ENCODE assay signal across 8 cellular contexts in the genomic region with DNA sequence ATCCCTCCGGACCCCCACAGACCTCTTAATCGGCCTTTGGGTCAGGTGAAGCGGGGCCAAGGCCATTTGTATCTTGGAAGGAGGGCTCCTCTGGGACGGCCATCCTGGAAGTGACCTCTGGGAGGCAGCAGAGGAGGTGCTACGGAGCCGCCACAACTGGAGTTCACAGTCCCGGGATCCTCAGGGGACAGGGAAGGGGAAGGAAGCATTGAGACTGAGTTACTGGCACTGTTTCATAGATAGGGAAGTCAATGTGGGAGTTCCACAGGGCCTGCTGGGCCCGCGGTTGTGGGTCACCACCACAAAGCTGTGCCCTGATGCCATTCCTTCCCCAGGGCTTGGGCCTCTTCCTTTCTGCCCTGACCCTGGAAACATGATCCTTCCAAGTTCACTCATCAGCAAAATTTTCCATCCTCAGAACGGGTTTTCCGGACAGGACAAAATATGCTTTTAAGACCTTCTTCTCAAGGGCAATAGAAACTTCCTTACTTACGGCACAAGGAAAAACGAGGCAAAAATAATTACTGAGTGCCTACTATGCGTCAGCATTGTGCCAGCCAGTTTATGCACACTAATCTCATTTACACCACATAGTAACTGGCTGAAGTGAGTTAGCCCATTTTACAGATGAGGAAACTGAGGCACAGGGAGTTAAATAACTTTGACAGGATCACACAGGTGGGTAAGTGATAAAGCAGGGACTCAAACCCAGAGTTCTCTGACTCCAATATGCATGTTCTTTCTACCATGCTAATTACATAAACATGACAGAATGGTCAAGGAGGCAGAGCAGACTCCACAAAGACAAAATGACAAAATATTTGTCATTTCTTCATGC.
DNase-seq lines count a peak whose midpoint lies in the region; TF ChIP-seq lines count a peak whose summit lies in the region.

No MANE protein-coding gene starts in this region.

- H3K4me3 ChIP-seq in thyroid gland (replicated peaks in 1 of 3) = no peak overlapping the region
- H3K4me3 ChIP-seq in effector memory CD4-positive, alpha-beta T cell (ENCODE audit: insufficient read depth, low read depth, low read length, poor library complexity, severe bottlenecking) = no peak overlapping the region

- TF ChIP-seq CTCF in thyroid gland (IDR thresholded peaks at IDR 0.05) = peak; percentile 35 to 91 (median 75)

- no peaks in the 10 kb centered on the region for H3K27me3 ChIP-seq in thyroid gland
- no peaks in the 10 kb centered on the region for H3K27me3 ChIP-seq in effector memory CD4-positive, alpha-beta T cell (replicated peaks; ENCODE audit: control insufficient read depth, insufficient read depth, low read length, poor library complexity, severe bottlenecking)

- WGBS in thyroid gland, 2 donors = 40 to 46% methylated on average over 14 of the region's 14 CpGs

- no peaks in the 10 kb centered on the region for H3K9me3 ChIP-seq in thyroid gland
- H3K9me3 ChIP-seq in effector memory CD4-positive, alpha-beta T cell (ENCODE audit: control insufficient read depth, low read length) = no peaks in the 10 kb centered on the region

- H3K4me1 ChIP-seq in thyroid gland = no peaks in the 10 kb centered on the region
- H3K4me1 ChIP-seq in effector memory CD4-positive, alpha-beta T cell (ENCODE audit: control insufficient read depth, insufficient read depth, low read length, poor library complexity, severe bottlenecking) = no peaks in the 10 kb centered on the region

- DNase-seq in HS-27A (ENCODE audit: low read depth) (peak; percentile 11), amniotic epithelial cell (ENCODE audit: low read depth) (peak; percentile 39), iPS DF 19.7 (ENCODE audit: low read depth, low spot score) (peak; percentile 45), thyroid gland (peak; percentile 75 to 76), NAMALWA (ENCODE audit: low spot score) (no peak), NCI-H1105 (lab: John Stamatoyannopoulos, UW) (no peak)
- no peak for DNase-seq in effector memory CD4-positive, alpha-beta T cell
- no peak for DNase-seq in activated CD4-positive, CD25-positive, alpha-beta regulatory T cell treated with anti-CD3 and anti-CD28 coated beads, Interleukin-2, amount 50 U/mL, for 72 hours

- TF ChIP-seq POLR2A in thyroid gland (IDR thresholded peaks at IDR 0.05) = no peak

- H3K27ac ChIP-seq in thyroid gland = no peak overlapping the region
- H3K27ac ChIP-seq in effector memory CD4-positive, alpha-beta T cell (ENCODE audit: insufficient read depth, low read length, poor library complexity, severe bottlenecking) = no peak overlapping the region

- intact Hi-C loops in thyroid gland (cut with DNase I) = loop anchor here (2.0 kb wide), 1 partner anchor 134 kb away; no protein-coding TSS in a partner anchor

- no peaks in the 10 kb centered on the region for H3K36me3 ChIP-seq in thyroid gland
- no peaks in the 10 kb centered on the region for H3K36me3 ChIP-seq in effector memory CD4-positive, alpha-beta T cell (ENCODE audit: control insufficient read depth, insufficient read depth, low read length)

Comparison
In these comparisons a context has a peak if more than half of its experiments do, and no peak if none do; other contexts are left out.
1. DNase-seq: peak in HS-27A (single experiment), amniotic epithelial cell (single experiment), iPS DF 19.7 (single experiment) and thyroid gland (2 of 2); none in NAMALWA (single experiment), NCI-H1105 (single experiment), effector memory CD4-positive, alpha-beta T cell (0 of 3) and activated CD4-positive, CD25-positive, alpha-beta regulatory T cell treated with anti-CD3 and anti-CD28 coated beads, Interleukin-2, amount 50 U/mL, for 72 hours (single experiment).